ENCODE assay signal across 7 cellular contexts in genomic region chr22:39959640-39960447, GRCh38. TPM values are rescaled to one million over a fixed set of nuclear protein-coding genes. Genes with fewer than 3 reads are reported as not detected.
DNase-seq lines count a peak whose midpoint lies in the region; ATAC-seq and TF ChIP-seq lines count a peak whose summit lies in the region.

TMA7B (plus strand) TSS chr22:39960397; CDS start chr22:39964375, 3,978 bp downstream.

- H2BK12ac ChIP-seq in H9 (ENCODE audit: insufficient read length, low read depth, low read length): no peak within 1 kb of the TSS

- H2AK5ac ChIP-seq in H9 (ENCODE audit: insufficient read length, low read length): no peak within 1 kb of the TSS

- peak within 1 kb of the TSS in 1 of 3 experiments; percentile 41; a peak in 2 of 7 replicates for H3K27ac Mint-ChIP-seq in H9

- H4K8ac ChIP-seq in H9 (replicated peaks; ENCODE audit: insufficient read length, low read depth, low read length): no peak within 1 kb of the TSS

- peaks cover 22% of the 10 kb centered on the region for H3K27me3 Mint-ChIP-seq in H9 (ENCODE audit: low read depth)

- CTCF ChIA-PET in SK-N-SH (lab: Yijun Ruan, JAX): interaction anchor here (1.0 to 2.0 kb wide), 4 partner anchors 12 to 65 kb away, joined by 3 to 8 read pairs (median 3); no protein-coding TSS in a partner anchor

- no peak within 1 kb of the TSS for H2AFZ ChIP-seq in H9 (ENCODE audit: low read length)
- peak within 1 kb of the TSS; percentile 35; the same call in 1 of the 2 replicates for H2AFZ ChIP-seq in SK-N-SH (ENCODE audit: low read depth)

- peaks cover 7% of the 10 kb centered on the region for H3F3A ChIP-seq in SK-N-SH (replicated peaks; ENCODE audit: insufficient read depth)

- H3K79me2 ChIP-seq in H9 (ENCODE audit: insufficient read depth, low read length): no peaks in the 10 kb centered on the region
- no peaks in the 10 kb centered on the region for H3K79me2 ChIP-seq in SK-N-SH (ENCODE audit: insufficient read depth)

- no peak within 1 kb of the TSS for H3K4ac ChIP-seq in H9 (ENCODE audit: low read depth, low read length)

- H2BK120ac ChIP-seq in H9 (ENCODE audit: low read depth, low read length, poor library complexity, severe bottlenecking): no peak within 1 kb of the TSS

- no peak within 1 kb of the TSS for H3T11ph ChIP-seq in H9 (ENCODE audit: low read length)

- no peak within 1 kb of the TSS for H4K91ac ChIP-seq in H9 (ENCODE audit: insufficient read length, low read depth, low read length)

- H3K4me1 Mint-ChIP-seq in H9: peaks cover 22 to 27% of the 10 kb centered on the region in 2 experiments

- intact Hi-C loops in mucosa of descending colon (cut with DNase I, micrococcal nuclease): no loop called here

- no peak within 1 kb of the TSS for H3K4me3 ChIP-seq in SK-N-SH (ENCODE audit: low read depth in 2 of 2, low read length in 1 of 2)
- no peak within 1 kb of the TSS for H3K4me3 ChIP-seq in cardiac fibroblast (replicated peaks in 1 of 2; ENCODE audit: low read depth in 2 of 2, low read length in 2 of 2)
- no peak within 1 kb of the TSS for H3K4me3 ChIP-seq in mucosa of descending colon

- WGBS in H9 (ENCODE audit: extremely low coverage, insufficient read length, low lambda C conversion rate): no CpG with 5 or more reads among the region's 14 CpGs
- 57% methylated on average over 9 of the region's 14 CpGs for WGBS in SK-N-SH (ENCODE audit: low lambda C conversion rate)

- 0 out of 2 replicates have a peak, but pooled peaks cover 3% of the 10 kb centered on the region for H3K4me1 ChIP-seq in H9 (ENCODE audit: insufficient read depth, low read length)
- peaks cover 0 to 8% of the 10 kb centered on the region in 2 experiments; a peak in 1 of 4 replicates for H3K4me1 ChIP-seq in SK-N-SH (ENCODE audit: control insufficient read depth in 1 of 2, insufficient read depth in 2 of 2, low read depth in 1 of 2, low read length in 1 of 2)
- H3K4me1 ChIP-seq in mucosa of descending colon (ENCODE audit: low read depth): no peaks in the 10 kb centered on the region

- peak within 1 kb of the TSS in 1 of 2 experiments; percentile 2; a peak in 1 of 5 replicates for H3K4me3 Mint-ChIP-seq in H9

- H3K36me3 ChIP-seq in SK-N-SH (replicated peaks in 1 of 2; ENCODE audit: control insufficient read depth in 1 of 2, insufficient read depth in 2 of 2, low read length in 1 of 2) (no peaks in the 10 kb centered on the region), mucosa of descending colon (ENCODE audit: low read depth) (no peaks in the 10 kb centered on the region)

- no peak within 1 kb of the TSS for H3K18ac ChIP-seq in H9 (ENCODE audit: insufficient read length, low read depth, low read length)

- H3K27me3 ChIP-seq in H9 (ENCODE audit: insufficient read depth, low read length): no peaks in the 10 kb centered on the region
- no peaks in the 10 kb centered on the region for H3K27me3 ChIP-seq in SK-N-SH (ENCODE audit: insufficient read depth)

- H3K4me2 ChIP-seq in H9 (ENCODE audit: insufficient read depth, insufficient read length, low read length): no peak within 1 kb of the TSS
- H3K4me2 ChIP-seq in SK-N-SH: peak within 1 kb of the TSS; percentile 50

- TF ChIP-seq EP300 in SK-N-SH (IDR thresholded peaks at IDR 0.05; ENCODE audit: borderline replicate concordance in 1 of 2, low read depth in 1 of 2, low read length in 1 of 2): no peak

- H3K36me3 Mint-ChIP-seq in H9 (ENCODE audit: insufficient read depth in 1 of 3, low read depth in 3 of 3): no peaks in the 10 kb centered on the region; a peak in 1 of 7 replicates

- H3K23ac ChIP-seq in H9 (ENCODE audit: insufficient read length, low read depth, low read length): no peak within 1 kb of the TSS

- H3K9me3 ChIP-seq in H9 (ENCODE audit: control insufficient read depth, low read depth, low read length): no peaks in the 10 kb centered on the region
- no peaks in the 10 kb centered on the region for H3K9me3 ChIP-seq in SK-N-SH
- no peaks in the 10 kb centered on the region for H3K9me3 ChIP-seq in mucosa of descending colon

- no peak within 1 kb of the TSS for H3K56ac ChIP-seq in H9 (ENCODE audit: insufficient read length, low read depth, low read length)

- H2BK20ac ChIP-seq in H9 (ENCODE audit: low read depth, low read length, poor library complexity, severe bottlenecking): no peak within 1 kb of the TSS

- no peaks in the 10 kb centered on the region for H3K79me1 ChIP-seq in H9 (ENCODE audit: insufficient read depth, low read depth, low read length, poor library complexity, severe bottlenecking)

- H4K5ac ChIP-seq in H9 (ENCODE audit: insufficient read length, low read depth, low read length): no peak within 1 kb of the TSS

- TF ChIP-seq CTCF in H9 (conservative IDR thresholded peaks at IDR 0.05): peak; percentile 40; the same call in 1 of the 3 replicates
- TF ChIP-seq CTCF in SK-N-SH (IDR thresholded peaks at IDR 0.05): peak; percentile 28; the same call in 1 of the 2 replicates
- peak; percentile 38 for TF ChIP-seq CTCF in cardiac fibroblast (IDR thresholded peaks at IDR 0.05; ENCODE audit: low read depth, low read length)
- TF ChIP-seq CTCF in mucosa of descending colon (IDR thresholded peaks at IDR 0.05): no peak

- ATAC-seq in mucosa of descending colon: peak; percentile 76

- no peak within 1 kb of the TSS for H3K27ac ChIP-seq in H9 (ENCODE audit: insufficient read length, low read depth, low read length)
- H3K27ac ChIP-seq in SK-N-SH (ENCODE audit: low read depth in 2 of 2, low read length in 1 of 2): peak within 1 kb of the TSS in 1 of 2 experiments; percentile 81; a peak in 2 of 4 replicates

- POLR2A ChIA-PET in SK-N-SH (lab: Yijun Ruan, JAX): interaction anchor here (0.9 kb wide), 1 partner anchor 9 kb away, joined by 3 read pairs; no protein-coding TSS in a partner anchor

- H4K20me1 ChIP-seq in H9 (ENCODE audit: control insufficient read depth, insufficient read depth, insufficient read length): no peaks in the 10 kb centered on the region
- H4K20me1 ChIP-seq in SK-N-SH (ENCODE audit: insufficient read depth): no peaks in the 10 kb centered on the region

- H3K9ac ChIP-seq in H9 (ENCODE audit: extremely low read depth, insufficient read length, low read length) (no peak within 1 kb of the TSS), SK-N-SH (peak within 1 kb of the TSS; percentile 31; the same call in 1 of the 2 replicates)

- no peaks in the 10 kb centered on the region for H3K9me2 ChIP-seq in SK-N-SH

- no peak within 1 kb of the TSS for H2BK5ac ChIP-seq in H9 (ENCODE audit: insufficient read length, low read length)

- TF ChIP-seq RAD21 in SK-N-SH (IDR thresholded peaks at IDR 0.05; ENCODE audit: low read length): peak; percentile 33; the same call in 1 of the 2 replicates

- no peak within 1 kb of the TSS for H2BK15ac ChIP-seq in H9 (ENCODE audit: low read depth, low read length)

- H3K23me2 ChIP-seq in H9 (ENCODE audit: insufficient read length, low read depth, low read length, poor library complexity, severe bottlenecking): no peaks in the 10 kb centered on the region

- no peak within 1 kb of the TSS for H3K14ac ChIP-seq in H9 (ENCODE audit: insufficient read depth, low read length)

- H3K9me3 Mint-ChIP-seq in H9: no peaks in the 10 kb centered on the region

- DNase-seq in H9: peak; percentile 74
- peak; percentile 52 for DNase-seq in SK-N-SH
- DNase-seq in cardiac fibroblast (ENCODE audit: low read depth in 2 of 2): peak; percentile 57 to 60
- peak in 2 of 3 donors; percentile 13 to 64 for DNase-seq in mucosa of descending colon
- no peak for DNase-seq in DMS 273 (lab: John Stamatoyannopoulos, UW; ENCODE audit: unreplicated experiment)
- DNase-seq in NCI-H345 treated with DMSO at 0.1 percent for 48 hours (lab: John Stamatoyannopoulos, UW; ENCODE audit: unreplicated experiment): no peak
- no peak for DNase-seq in NCI-H1436 (lab: John Stamatoyannopoulos, UW)

TF ChIP-seq in SK-N-SH, 30 proteins besides CTCF, POLR2A, EP300 and RAD21:
- no peak for TF ChIP-seq GATA2 (CRISPR knock-in tag; IDR thresholded peaks at IDR 0.05)
- TF ChIP-seq USF2 (IDR thresholded peaks at IDR 0.05; ENCODE audit: borderline replicate concordance, low read depth, low read length): no peak
- TF ChIP-seq JUND (IDR thresholded peaks at IDR 0.05): no peak
- TF ChIP-seq CHD2 (IDR thresholded peaks at IDR 0.05; ENCODE audit: low read length, partially characterized antibody): no peak
- peak; percentile 34; the same call in 1 of the 2 replicates for TF ChIP-seq FOSL2 (IDR thresholded peaks at IDR 0.05; ENCODE audit: borderline replicate concordance, low read depth)
- TF ChIP-seq NFIC (IDR thresholded peaks at IDR 0.05; ENCODE audit: borderline replicate concordance): no peak
- peak; percentile 87 for TF ChIP-seq MAX (IDR thresholded peaks at IDR 0.05; ENCODE audit: low read depth)
- peak; percentile 68 for TF ChIP-seq TCF12 (IDR thresholded peaks at IDR 0.05)
- no peak for TF ChIP-seq FOXJ3 (CRISPR knock-in tag; IDR thresholded peaks at IDR 0.05)

RNA-seq across cellular contexts. Expression of gene TMA7B, which starts in this region (rescaled TPM):
- total RNA-seq in H9 (2021) (not detected in 2 replicates), mucosa of descending colon (under 1 TPM; 0.22 to 0.51 (median 0.23) TPM)
- polyA plus RNA-seq in SK-N-SH (2012; rRNA removed): not detected in 2 replicates
- not detected in 2 replicates for polyA plus RNA-seq in SK-N-SH (2012; cell fraction: cytosol; rRNA removed)
- 0.09 TPM in 1 of 2 replicates, not detected in the other for polyA plus RNA-seq in SK-N-SH (2012; cell fraction: nucleus; rRNA removed)

Comparison
In these comparisons a context has a peak if more than half of its experiments do, and no peak if none do; other contexts are left out.
1. Peak in DNase-seq in H9; RNA of the gene not detected or under 1 TPM.
2. Peak in DNase-seq, H3K9ac ChIP-seq and H3K4me2 ChIP-seq in SK-N-SH; RNA of the gene not detected or under 1 TPM.
3. Peak in DNase-seq and ATAC-seq in mucosa of descending colon; RNA of the gene not detected or under 1 TPM.
4. DNase-seq: peak in cardiac fibroblast (2 of 2); none in DMS 273 (single experiment), NCI-H345 treated with DMSO at 0.1 percent for 48 hours (single experiment) and NCI-H1436 (single experiment).